35 cellular contexts compared by ENCODE assay signal in genomic region chr17:4672726-4673125, GRCh38. TPM values are rescaled to one million over a fixed set of nuclear protein-coding genes. Genes with fewer than 3 reads are reported as not detected.
"Had no signal": no experiment of that assay in that cellular context is flagged by ENCODE, and none has a peak within 500 bp of the region (broad histone marks: within the 10 kb centered on the region; RNA-seq: fewer than 3 reads in every experiment).

No MANE protein-coding gene starts in this region.

- H3K27ac Mint-ChIP-seq: activated B cell treated with CpG ODN at 0.5 μM for 24 hours; activated naive CD4-positive, alpha-beta T cell treated with anti-CD3 and anti-CD28 coated beads, Interleukin-2, amount 10 ng/mL, durations not matched to agents 7 days and 5 days; activated T-helper 1 cell treated with anti-CD3 and anti-CD28 coated beads, Interleukin-12 subunit alpha, Interleukin-12 subunit beta, Interleukin-2, Interleukin-4 antibody, amounts not matched to agents 30 ng/mL and 10 ng/mL and 1 ng/mL, durations not matched to agents 14 hours and 24 hours and 36 hours; brain had no signal

- H3K4me3 Mint-ChIP-seq: activated B cell treated with CpG ODN at 0.5 μM for 24 hours; activated CD8-positive, alpha-beta T cell treated with anti-CD3 and anti-CD28 coated beads for 36 hours; activated naive CD4-positive, alpha-beta T cell treated with anti-CD3 and anti-CD28 coated beads, Interleukin-2, amount 10 ng/mL, durations not matched to agents 7 days and 5 days; activated naive CD8-positive, alpha-beta T cell treated with anti-CD3 and anti-CD28 coated beads for 36 hours; activated T-helper 1 cell treated with anti-CD3 and anti-CD28 coated beads, Interleukin-12 subunit alpha, Interleukin-12 subunit beta, Interleukin-2, Interleukin-4 antibody, amounts not matched to agents 30 ng/mL and 10 ng/mL and 1 ng/mL, durations not matched to agents 14 hours and 24 hours and 36 hours; brain had no signal

- ATAC-seq: activated CD8-positive, alpha-beta T cell treated with anti-CD3 and anti-CD28 coated beads for 36 hours; Panc1 had no signal

- DNase-seq: activated B cell treated with CpG ODN at 0.5 μM for 24 hours; activated CD4-positive, alpha-beta T cell treated with anti-CD3 and anti-CD28 coated beads for 48 hours; activated CD4-positive, alpha-beta T cell treated with anti-CD3 and anti-CD28 coated beads, Interleukin-2, amount 50 U/mL, for 4 hours; activated CD4-positive, CD25-positive, alpha-beta regulatory T cell treated with anti-CD3 and anti-CD28 coated beads, Interleukin-2, amount 50 U/mL, for 72 hours; activated CD8-positive, alpha-beta T cell treated with anti-CD3 and anti-CD28 coated beads for 36 hours; activated gamma-delta T cell treated with Interleukin-2 at 50 U/mL for 16 hours; activated naive CD4-positive, alpha-beta T cell treated with anti-CD3 and anti-CD28 coated beads, Interleukin-2, amount 10 ng/mL, durations not matched to agents 7 days and 5 days; activated naive CD8-positive, alpha-beta T cell treated with anti-CD3 and anti-CD28 coated beads for 36 hours; activated T-cell treated with anti-CD3 and anti-CD28 coated beads, Interleukin-2, amount 50 U/mL, for 1 hour; amniotic stem cell; cerebellar nuclear complex; Kasumi-1; KG1; MM.1S; MV-4-11; NCI-H1092; NCI-H1436 treated with DMSO at 0.1 percent for 48 hours; NCI-H1694 treated with DMSO at 0.1 percent for 48 hours; NCI-H2029; NCI-H2107; NCI-H2171 treated with DMSO at 0.1 percent for 48 hours; NCI-H345; NCI-H524 treated with DMSO at 0.1 percent for 48 hours; SIG-M5; SW 1271; T-helper 1 cell; T-helper 2 cell; T-helper 9 cell had no signal

- H3K27me3 Mint-ChIP-seq: activated B cell treated with CpG ODN at 0.5 μM for 24 hours; activated CD8-positive, alpha-beta T cell treated with anti-CD3 and anti-CD28 coated beads for 36 hours; activated naive CD8-positive, alpha-beta T cell treated with anti-CD3 and anti-CD28 coated beads for 36 hours; brain had no signal

- H3K27ac ChIP-seq: VCaP had no signal

- H3K4me1 Mint-ChIP-seq: activated B cell treated with CpG ODN at 0.5 μM for 24 hours; activated naive CD4-positive, alpha-beta T cell treated with anti-CD3 and anti-CD28 coated beads, Interleukin-2, amount 10 ng/mL, durations not matched to agents 7 days and 5 days; activated naive CD8-positive, alpha-beta T cell treated with anti-CD3 and anti-CD28 coated beads for 36 hours; brain had no signal

- H3K9me3 Mint-ChIP-seq: activated B cell treated with CpG ODN at 0.5 μM for 24 hours; activated CD8-positive, alpha-beta T cell treated with anti-CD3 and anti-CD28 coated beads for 36 hours; activated naive CD4-positive, alpha-beta T cell treated with anti-CD3 and anti-CD28 coated beads, Interleukin-2, amount 10 ng/mL, durations not matched to agents 7 days and 5 days; activated naive CD8-positive, alpha-beta T cell treated with anti-CD3 and anti-CD28 coated beads for 36 hours; activated T-helper 1 cell treated with anti-CD3 and anti-CD28 coated beads, Interleukin-12 subunit alpha, Interleukin-12 subunit beta, Interleukin-2, Interleukin-4 antibody, amounts not matched to agents 30 ng/mL and 10 ng/mL and 1 ng/mL, durations not matched to agents 14 hours and 24 hours and 36 hours; brain had no signal

RNA-seq across cellular contexts. Expression of gene ALOX15, which starts 31.2 kb away (rescaled TPM):
- total RNA-seq: activated B cell treated with CpG ODN at 0.5 μM for 24 hours; activated CD8-positive, alpha-beta memory T cell treated with anti-CD3 and anti-CD28 coated beads for 36 hours; activated CD8-positive, alpha-beta T cell treated with anti-CD3 and anti-CD28 coated beads for 36 hours; activated T-helper 1 cell treated with anti-CD3 and anti-CD28 coated beads, Interleukin-12 subunit alpha, Interleukin-12 subunit beta, Interleukin-2, Interleukin-4 antibody, amounts not matched to agents 30 ng/mL and 10 ng/mL and 1 ng/mL, durations not matched to agents 14 hours and 24 hours and 36 hours; bronchial epithelial cell; RPMI7951 had no signal
